In genomic region chr6:21592953-21593352, GRCh38 we compare ENCODE assay signal across 1 cellular context.
TF ChIP-seq lines count a peak whose summit lies in the region.

No MANE protein-coding gene starts in this region.

TF ChIP-seq in IMR-90, 13 proteins besides CTCF, POLR2A, EP300 and RAD21:
- TF ChIP-seq CEBPB (IDR thresholded peaks at IDR 0.05; ENCODE audit: low read depth, low read length) (no peak), MAZ (IDR thresholded peaks at IDR 0.05; ENCODE audit: borderline replicate concordance, low read depth, low read length) (no peak), MAFK (IDR thresholded peaks at IDR 0.05; ENCODE audit: low read depth, low read length) (no peak), CHD1 (IDR thresholded peaks at IDR 0.05; ENCODE audit: low read depth, low read length) (no peak), FOS (IDR thresholded peaks at IDR 0.05; ENCODE audit: low read depth, low read length) (no peak), ELK1 (IDR thresholded peaks at IDR 0.05; ENCODE audit: borderline replicate concordance, low read depth, low read length) (no peak), MXI1 (IDR thresholded peaks at IDR 0.05; ENCODE audit: borderline replicate concordance, low read depth, low read length) (no peak), USF2 (IDR thresholded peaks at IDR 0.05; ENCODE audit: low read depth, low read length) (no peak), NFE2L2 (IDR thresholded peaks at IDR 0.05; ENCODE audit: low read depth, low read length) (no peak), SMC3 (IDR thresholded peaks at IDR 0.05; ENCODE audit: low read depth, low read length) (no peak), BHLHE40 (IDR thresholded peaks at IDR 0.05; ENCODE audit: low read depth, low read length) (no peak), RCOR1 (IDR thresholded peaks at IDR 0.05; ENCODE audit: insufficient replicate concordance, low read length) (no peak), RFX5 (IDR thresholded peaks at IDR 0.05; ENCODE audit: low read depth, low read length) (no peak)
